8 cellular contexts compared by ENCODE assay signal in the genomic region with DNA sequence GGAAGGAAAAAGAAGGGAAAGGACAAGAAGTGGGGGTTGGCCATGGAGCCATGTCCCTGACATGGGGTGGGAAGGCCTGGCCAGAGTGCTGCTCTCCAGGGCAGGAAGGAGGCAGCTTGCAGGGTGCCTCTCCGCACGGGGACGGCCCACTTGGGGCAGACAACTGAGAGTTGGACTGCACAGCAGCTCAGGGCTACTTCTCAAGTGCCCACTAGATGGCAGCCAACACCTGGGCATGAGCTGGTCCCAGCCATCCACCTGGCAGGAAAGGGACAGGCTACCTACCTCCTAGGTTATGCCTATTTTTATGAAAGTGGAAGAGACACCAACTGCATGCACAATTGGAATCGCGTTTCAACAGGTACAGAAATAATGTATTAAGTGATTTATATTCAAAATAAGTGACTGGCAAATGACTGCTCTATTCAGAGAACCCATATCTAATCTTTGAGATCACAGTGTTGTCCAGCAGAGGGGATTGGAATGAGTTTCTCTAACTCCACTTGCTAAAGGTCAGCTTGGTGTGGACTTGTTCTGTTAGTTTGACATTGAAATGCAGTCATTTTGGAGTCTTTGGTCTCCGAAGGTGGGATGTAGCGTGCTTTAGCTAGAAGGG.
DNase-seq lines count a peak whose midpoint lies in the region; ATAC-seq, FAIRE-seq and TF ChIP-seq lines count a peak whose summit lies in the region.

No MANE protein-coding gene starts in this region.

- no peak overlapping the region for H3K27ac ChIP-seq in Karpas-422 (ENCODE audit: low read length)
- no peak overlapping the region for H3K27ac ChIP-seq in suprapubic skin

- ATAC-seq in GM21717 (IDR thresholded peaks at IDR 0.05; ENCODE audit: unreplicated experiment) = peak; percentile 77

- no peak for TF ChIP-seq EP300 in suprapubic skin (IDR thresholded peaks at IDR 0.05)

- no peaks in the 10 kb centered on the region for H3K9me3 ChIP-seq in Karpas-422 (ENCODE audit: low read length)
- no peaks in the 10 kb centered on the region for H3K9me3 ChIP-seq in suprapubic skin

- H3K9me2 ChIP-seq in Karpas-422 (replicated peaks; ENCODE audit: insufficient read depth, low read length) = no peaks in the 10 kb centered on the region

- no peak overlapping the region for H3K9ac ChIP-seq in Karpas-422 (ENCODE audit: low read length)

- FAIRE-seq in RCC 7860 (lab: Jason Lieb, UNC) = peak; percentile 64

- no peak for TF ChIP-seq POLR2A in suprapubic skin (IDR thresholded peaks at IDR 0.05)

- H3K36me3 ChIP-seq in Karpas-422 (ENCODE audit: insufficient read depth, low read length) = no peaks in the 10 kb centered on the region
- no peaks in the 10 kb centered on the region for H3K36me3 ChIP-seq in suprapubic skin

- H3K4me3 ChIP-seq in Karpas-422 (ENCODE audit: low read length) (no peak overlapping the region), suprapubic skin (no peak overlapping the region)

- 10% methylated on average over 7 of the region's 7 CpGs for whole genome bisulfite sequencing in suprapubic skin

- peak; percentile 6 for DNase-seq in DMS79 (lab: John Stamatoyannopoulos, UW)
- DNase-seq in Karpas-422 = peak; percentile 91
- DNase-seq in RCC 7860 (ENCODE audit: low spot score) = peak; percentile 69
- peak; percentile 41 to 53 for DNase-seq in activated T-helper 1 cell treated with anti-CD3 and anti-CD28 coated beads, Interleukin-2, amount 50 U/mL, for 16 hours (ENCODE audit: low read depth in 1 of 2, low spot score in 1 of 2)
- DNase-seq in fibroblast of the conjunctiva (ENCODE audit: low read depth) = peak; percentile 63
- DNase-seq in non-pigmented ciliary epithelial cell (ENCODE audit: low read depth) = peak; percentile 23
- peak; percentile 76 to 86 for DNase-seq in suprapubic skin (ENCODE audit: low spot score in 2 of 2)

- peaks cover 5% of the 10 kb centered on the region; the same call in 1 of the 2 replicates for H4K20me1 ChIP-seq in Karpas-422 (ENCODE audit: insufficient read depth, low read depth, low read length)

- H3K27me3 ChIP-seq in Karpas-422 (ENCODE audit: low read length) (no peaks in the 10 kb centered on the region), suprapubic skin (peaks cover 7% of the 10 kb centered on the region)

- H3K79me2 ChIP-seq in Karpas-422 (ENCODE audit: low read length) = no peaks in the 10 kb centered on the region

- peak; percentile 84 to 95 for TF ChIP-seq CTCF in suprapubic skin (IDR thresholded peaks at IDR 0.05)

- no peak overlapping the region for H2AFZ ChIP-seq in Karpas-422 (ENCODE audit: low read length)

- H3K4me1 ChIP-seq in Karpas-422 (ENCODE audit: low read length) (peaks cover 7% of the 10 kb centered on the region), suprapubic skin (peaks cover 10% of the 10 kb centered on the region)

- no peak overlapping the region for H3K4me2 ChIP-seq in Karpas-422 (ENCODE audit: low read depth, low read length, poor library complexity, severe bottlenecking)

Comparison
In these comparisons a context has a peak if more than half of its experiments do, and no peak if none do; other contexts are left out.
1. DNase-seq: peak in every context shown above with its lines; median percentile 91 in Karpas-422; 81 in suprapubic skin; 69 in RCC 7860; 63 in fibroblast of the conjunctiva; 47 in activated T-helper 1 cell treated with anti-CD3 and anti-CD28 coated beads, Interleukin-2, amount 50 U/mL, for 16 hours; 23 in non-pigmented ciliary epithelial cell; 6 in DMS79.